ENCODE assay signal across 1 cellular context in the genomic region with DNA sequence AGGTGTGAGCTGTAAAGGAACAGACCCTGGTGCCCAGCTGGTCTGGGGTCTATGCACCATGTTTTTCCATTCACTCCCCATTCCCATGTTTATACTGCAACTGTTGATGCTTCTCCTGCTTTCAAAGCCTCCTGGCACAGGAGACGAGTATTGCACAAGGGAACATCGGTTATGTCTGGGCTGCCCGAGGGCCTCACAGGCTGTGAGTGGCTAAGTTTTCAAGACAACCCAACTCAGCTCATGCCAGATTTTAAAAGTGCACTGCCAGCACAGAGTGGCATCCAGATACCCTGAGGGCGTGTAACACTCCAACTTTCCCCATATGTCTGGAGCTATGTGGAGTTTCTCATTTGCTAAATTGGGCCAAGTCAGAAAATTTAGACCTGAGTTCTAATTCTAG.
TF ChIP-seq lines count a peak whose summit lies in the region.

No MANE protein-coding gene starts in this region.

TF ChIP-seq in H1, 55 proteins besides CTCF, POLR2A, EP300 and RAD21 (continued from another document):
- TF ChIP-seq, protein P1, sequence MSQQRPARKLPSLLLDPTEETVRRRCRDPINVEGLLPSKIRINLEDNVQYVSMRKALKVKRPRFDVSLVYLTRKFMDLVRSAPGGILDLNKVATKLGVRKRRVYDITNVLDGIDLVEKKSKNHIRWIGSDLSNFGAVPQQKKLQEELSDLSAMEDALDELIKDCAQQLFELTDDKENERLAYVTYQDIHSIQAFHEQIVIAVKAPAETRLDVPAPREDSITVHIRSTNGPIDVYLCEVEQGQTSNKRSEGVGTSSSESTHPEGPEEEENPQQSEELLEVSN (IDR thresholded peaks at IDR 0.05) = no peak
- TF ChIP-seq TAF7 (optimal IDR thresholded peaks at IDR 0.05; ENCODE audit: borderline replicate concordance, low read depth, low read length) (no peak), KDM4A (IDR thresholded peaks at IDR 0.05; ENCODE audit: low read depth, low read length, severe bottlenecking) (no peak), JUN (IDR thresholded peaks at IDR 0.05; ENCODE audit: low read depth, low read length) (no peak)
TF ChIP-seq in H1: peak in this region for 0.
